In genomic region chr5:59198365-59198764, GRCh38 we compare ENCODE assay signal across 24 cellular contexts.
"Had no signal": no experiment of that assay in that cellular context is flagged by ENCODE, and none has a peak within 500 bp of the region (broad histone marks: within the 10 kb centered on the region; RNA-seq: fewer than 3 reads in every experiment).

No MANE protein-coding gene starts in this region.

- H3K27ac Mint-ChIP-seq: activated naive CD4-positive, alpha-beta T cell treated with anti-CD3 and anti-CD28 coated beads, Interleukin-2, amount 50 U/mL, for 24 hours; neural progenitor cell; progenitor cell of endocrine pancreas had no signal

- DNase-seq: activated CD4-positive, alpha-beta T cell treated with anti-CD3 and anti-CD28 coated beads for 1 hour; activated CD8-positive, alpha-beta memory T cell treated with anti-CD3 and anti-CD28 coated beads, Interleukin-2, amount 50 U/mL, for 48 hours; activated gamma-delta T cell treated with Interleukin-2 at 50 U/mL for 16 hours; body of pancreas; caudate nucleus; dermis blood vessel endothelial cell; effector CD8-positive, alpha-beta T cell; erythroblast; foreskin keratinocyte; glutamatergic neuron; left ventricle myocardium superior; mammary epithelial cell; naive B cell; right lobe of liver; stimulated activated CD4-positive, alpha-beta T cell treated with anti-CD3 and anti-CD28 coated beads, Interleukin-2, amount 100 ng/mL, for 48 hours; stimulated activated naive CD8-positive, alpha-beta T cell treated with anti-CD3 and anti-CD28 coated beads, Interleukin-15, Interleukin-2, amounts not matched to agents 100 U/mL and 50 U/mL, for 24 hours; T-helper 9 cell had no signal

- H3K4me1 ChIP-seq: neural progenitor cell, right lobe of liver, suprapubic skin, tibial nerve had no signal

- H3K36me3 Mint-ChIP-seq: activated naive CD4-positive, alpha-beta T cell treated with anti-CD3 and anti-CD28 coated beads, Interleukin-2, amount 50 U/mL, for 24 hours; naive B cell; neural progenitor cell had no signal

- H3K4me3 ChIP-seq: body of pancreas, hepatocyte, neural progenitor cell, right lobe of liver, SJSA1, suprapubic skin, tibial nerve had no signal

- H3K9me3 Mint-ChIP-seq: activated naive CD4-positive, alpha-beta T cell treated with anti-CD3 and anti-CD28 coated beads, Interleukin-2, amount 50 U/mL, for 24 hours had no signal

- H3K4me1 Mint-ChIP-seq: activated naive CD4-positive, alpha-beta T cell treated with anti-CD3 and anti-CD28 coated beads, Interleukin-2, amount 50 U/mL, for 24 hours; naive B cell; neural progenitor cell had no signal

- H3K36me3 ChIP-seq: neural progenitor cell, right lobe of liver, SJSA1 had no signal

- ATAC-seq: body of pancreas; foreskin keratinocyte; left ventricle myocardium superior; right lobe of liver; stimulated activated naive CD8-positive, alpha-beta T cell treated with anti-CD3 and anti-CD28 coated beads, Interleukin-15, Interleukin-2, amounts not matched to agents 100 U/mL and 50 U/mL, for 24 hours had no signal

- H3K9me3 ChIP-seq: body of pancreas, right lobe of liver, SJSA1, suprapubic skin, tibial nerve had no signal

- H3K27me3 Mint-ChIP-seq: activated naive CD4-positive, alpha-beta T cell treated with anti-CD3 and anti-CD28 coated beads, Interleukin-2, amount 50 U/mL, for 24 hours; naive B cell; progenitor cell of endocrine pancreas had no signal

- H3K27me3 ChIP-seq: body of pancreas, foreskin keratinocyte, hepatocyte, neural progenitor cell, right lobe of liver, SJSA1, suprapubic skin, tibial nerve had no signal

- H3K4me3 Mint-ChIP-seq: activated naive CD4-positive, alpha-beta T cell treated with anti-CD3 and anti-CD28 coated beads, Interleukin-2, amount 50 U/mL, for 24 hours; naive B cell; neural progenitor cell had no signal

- H3K27ac ChIP-seq: body of pancreas, foreskin keratinocyte, hepatocyte, neural progenitor cell, right lobe of liver, SJSA1, suprapubic skin, tibial nerve had no signal
